9 cellular contexts compared by ENCODE assay signal in genomic region chr17:57948555-57949420, GRCh38. TPM values are rescaled to one million over a fixed set of nuclear protein-coding genes. Genes with fewer than 3 reads are reported as not detected.
DNase-seq lines count a peak whose midpoint lies in the region; ATAC-seq and TF ChIP-seq lines count a peak whose summit lies in the region.
"Had no signal": no experiment of that assay in that cellular context is flagged by ENCODE, and none has a peak within 500 bp of the region (broad histone marks: within the 10 kb centered on the region; RNA-seq: fewer than 3 reads in every experiment).

No MANE protein-coding gene starts in this region.

- no peak for TF ChIP-seq CTCF in fibroblast of mammary gland (conservative IDR thresholded peaks at IDR 0.05; ENCODE audit: control insufficient read depth, insufficient read depth, low read depth, low read length)

- intact Hi-C loops in posterior vena cava (cut with DNase I), result loop anchor here in 1 of 2 donors (5.0 kb wide), 1 partner anchor 71 kb away; no protein-coding TSS in a partner anchor

- DNase-seq in activated CD4-positive, CD25-positive, alpha-beta regulatory T cell (lab: John Stamatoyannopoulos, UW), result no peak
- DNase-seq in fibroblast of mammary gland (ENCODE audit: low read depth), result peak; percentile 98
- peak; percentile 63 for DNase-seq in posterior vena cava (ENCODE audit: low spot score)
- no peak for DNase-seq in activated effector memory CD4-positive, alpha-beta T cell treated with anti-CD3 and anti-CD28 coated beads, Interleukin-2, amount 50 U/mL, for 16 hours
- DNase-seq: DND-41 had no signal

- no peak overlapping the region for H3K4me3 ChIP-seq in fibroblast of mammary gland (ENCODE audit: control insufficient read depth, low read depth, low read length)

- ATAC-seq in activated CD4-positive, CD25-positive, alpha-beta regulatory T cell treated with anti-CD3 and anti-CD28 coated beads, Interleukin-2, amount 50 U/mL, for 24 hours, result peak; percentile 61 to 64
- ATAC-seq in SK-N-SH treated with all-trans-retinoic acid at 6 μM for 48 hours, result peak; percentile 89
- ATAC-seq in GM18498 (IDR thresholded peaks at IDR 0.05; ENCODE audit: unreplicated experiment), result no peak
- ATAC-seq in HG03159 (IDR thresholded peaks at IDR 0.05; ENCODE audit: unreplicated experiment), result no peak

TF ChIP-seq in SK-N-SH treated with all-trans-retinoic acid at 6 μM for 48 hours, 23 proteins besides CTCF, POLR2A, EP300 and RAD21:
- TF ChIP-seq TCF4 (CRISPR knock-in tag; IDR thresholded peaks at IDR 0.05; ENCODE audit: borderline replicate concordance), result no peak
- TF ChIP-seq PATZ1 (CRISPR knock-in tag; IDR thresholded peaks at IDR 0.05; ENCODE audit: borderline replicate concordance), result 0 out of 2 replicates have a peak, but pooled peaks have one; percentile 3
- no peak for TF ChIP-seq ARNTL (CRISPR knock-in tag; IDR thresholded peaks at IDR 0.05; ENCODE audit: borderline replicate concordance, low read depth)
- TF ChIP-seq ZNF565 (CRISPR knock-in tag; conservative IDR thresholded peaks at IDR 0.05; ENCODE audit: low read depth), result no peak
- TF ChIP-seq ISL1 (CRISPR knock-in tag; IDR thresholded peaks at IDR 0.05), result peak; percentile 74
- no peak; the same call in 1 of the 2 replicates for TF ChIP-seq ZNF8 (CRISPR knock-in tag; IDR thresholded peaks at IDR 0.05)
- TF ChIP-seq ZFP3 (CRISPR knock-in tag; IDR thresholded peaks at IDR 0.05), result no peak
- TF ChIP-seq ESRRG (CRISPR knock-in tag; IDR thresholded peaks at IDR 0.05), result no peak
- TF ChIP-seq CREB5 (CRISPR knock-in tag; IDR thresholded peaks at IDR 0.05; ENCODE audit: low read depth), result no peak
- TF ChIP-seq CSDC2 (CRISPR knock-in tag; IDR thresholded peaks at IDR 0.05), result no peak

RNA-seq across cellular contexts. Expression of gene CUEDC1, which starts 6.4 kb away (rescaled TPM):
- total RNA-seq in posterior vena cava, result 10 to 100 TPM; 42.3 to 43.6 TPM

RNA-seq across cellular contexts. Expression of gene VEZF1, which starts 39.3 kb away (rescaled TPM):
- total RNA-seq in posterior vena cava, result 10 to 100 TPM; 56.1 to 61.8 TPM

RNA-seq across cellular contexts. Expression of gene SRSF1, which starts 58.3 kb away (rescaled TPM):
- total RNA-seq in posterior vena cava, result 100 to 1,000 TPM; 120 to 152 TPM

Comparison
In these comparisons a context has a peak if more than half of its experiments do, and no peak if none do; other contexts are left out.
1. ATAC-seq: peak in activated CD4-positive, CD25-positive, alpha-beta regulatory T cell treated with anti-CD3 and anti-CD28 coated beads, Interleukin-2, amount 50 U/mL, for 24 hours (2 of 2) and SK-N-SH treated with all-trans-retinoic acid at 6 μM for 48 hours (single experiment); none in GM18498 (single experiment) and HG03159 (single experiment).
2. DNase-seq: peak in fibroblast of mammary gland (single experiment) and posterior vena cava (single experiment); none in activated CD4-positive, CD25-positive, alpha-beta regulatory T cell (0 of 4) and activated effector memory CD4-positive, alpha-beta T cell treated with anti-CD3 and anti-CD28 coated beads, Interleukin-2, amount 50 U/mL, for 16 hours (single experiment).